Comparison of ENCODE assay signal across 8 cellular contexts in the genomic region with DNA sequence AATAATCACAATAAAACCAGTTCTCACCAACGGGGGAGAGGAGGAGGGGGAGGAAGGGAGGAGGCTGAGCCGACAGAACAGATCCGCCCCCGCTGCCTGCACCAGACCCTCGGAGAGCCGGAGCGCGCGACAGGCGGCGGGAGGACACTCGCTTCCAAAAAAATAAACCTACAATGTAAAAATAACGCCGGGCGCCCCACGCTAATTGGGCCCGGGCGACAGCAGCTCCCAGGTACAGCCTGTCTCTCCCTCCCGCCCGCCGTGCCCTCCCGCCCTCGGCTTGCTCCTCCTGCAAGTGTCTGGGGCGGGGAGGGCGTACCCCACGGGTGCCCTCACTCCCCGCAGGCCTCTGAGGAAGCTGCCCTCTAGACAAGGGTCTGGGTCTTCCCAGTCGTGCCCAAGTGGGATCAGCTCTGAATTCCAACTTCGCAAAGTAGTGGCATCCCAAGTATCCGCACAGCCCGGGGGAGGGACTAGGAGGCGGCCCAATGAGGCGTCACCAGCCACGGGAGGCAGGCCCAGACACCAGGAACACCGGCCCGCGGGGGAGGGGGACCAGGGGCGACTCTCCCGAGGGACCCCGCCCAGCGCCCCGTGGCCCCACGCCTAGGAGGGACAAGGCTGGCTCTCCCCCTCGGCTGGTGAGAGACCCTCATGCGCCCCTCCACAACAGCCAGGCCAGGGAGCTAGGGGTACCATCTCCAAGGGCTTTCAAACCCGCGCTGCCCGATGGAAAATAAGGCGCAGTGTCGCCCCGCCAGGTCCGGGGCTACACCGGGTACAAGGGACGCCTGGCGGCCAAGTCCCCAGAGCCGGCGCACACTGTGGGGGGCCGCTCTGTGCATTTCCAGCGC. TPM values are rescaled to one million over a fixed set of nuclear protein-coding genes. Genes with fewer than 3 reads are reported as not detected.
DNase-seq lines count a peak whose midpoint lies in the region; ATAC-seq and TF ChIP-seq lines count a peak whose summit lies in the region.

No MANE protein-coding gene starts in this region.

- POLR2A ChIA-PET in activated CD4-positive, alpha-beta T cell treated with anti-CD3 and anti-CD28 coated beads for 36 hours (lab: Charles Lee): interaction anchor here (0.6 to 1.3 kb wide), 4 partner anchors 20 to 1120 kb away, joined by 3 to 5 read pairs (median 3); no protein-coding TSS in a partner anchor

- H3K4me1 ChIP-seq in colonic mucosa: peaks cover 5% of the 10 kb centered on the region

- DNase-seq in SIG-M5 treated with dmso at 0.1 percent for 504 hours (lab: John Stamatoyannopoulos, UW; ENCODE audit: unreplicated experiment) (peak; percentile 64), SIG-M5 (lab: John Stamatoyannopoulos, UW) (no peak), NCI-H2196 treated with DMSO at 0.1 percent for 48 hours (lab: John Stamatoyannopoulos, UW; ENCODE audit: unreplicated experiment) (peak; percentile 51), colonic mucosa (peak; percentile 93)
- peak; percentile 81 for DNase-seq in activated CD4-positive, alpha-beta T cell treated with anti-CD3 and anti-CD28 coated beads for 36 hours
- peak; percentile 24 to 37 for DNase-seq in stimulated activated CD4-positive, alpha-beta T cell treated with anti-CD3 and anti-CD28 coated beads, Interleukin-1b, Interleukin-23, amount 100 ng/mL, for 1 hour (ENCODE audit: low read depth in 2 of 2)

- H3K27ac Mint-ChIP-seq in activated CD4-positive, alpha-beta T cell treated with anti-CD3 and anti-CD28 coated beads for 36 hours: peak overlapping the region; percentile 90

- no peaks in the 10 kb centered on the region for H3K9me3 Mint-ChIP-seq in activated CD4-positive, alpha-beta T cell treated with anti-CD3 and anti-CD28 coated beads for 36 hours (ENCODE audit: low read depth)

- no peak for TF ChIP-seq CTCF in colonic mucosa (IDR thresholded peaks at IDR 0.05)

- H3K4me3 Mint-ChIP-seq in activated CD4-positive, alpha-beta T cell treated with anti-CD3 and anti-CD28 coated beads for 36 hours: peak overlapping the region; percentile 90

- peak overlapping the region; percentile 93 to 96 for H3K9ac ChIP-seq in colonic mucosa (ENCODE audit: low read depth in 2 of 2, low read length in 2 of 2)

- peak; percentile 33 for ATAC-seq in HG02981 (IDR thresholded peaks at IDR 0.05; ENCODE audit: unreplicated experiment)
- peak; percentile 59 for ATAC-seq in activated CD4-positive, alpha-beta T cell treated with anti-CD3 and anti-CD28 coated beads for 36 hours

- H3K27ac ChIP-seq in colonic mucosa (peak overlapping the region; percentile 99), layer of hippocampus (ENCODE audit: low read depth, low read length) (peak overlapping the region; percentile 94)

- CTCF ChIA-PET in activated CD4-positive, alpha-beta T cell treated with anti-CD3 and anti-CD28 coated beads for 36 hours (lab: Charles Lee): no interaction called here

- H3K27me3 ChIP-seq in colonic mucosa (no peaks in the 10 kb centered on the region), layer of hippocampus (ENCODE audit: control insufficient read depth, insufficient read depth, low read length) (no peaks in the 10 kb centered on the region)

- no peaks in the 10 kb centered on the region for H3K36me3 Mint-ChIP-seq in activated CD4-positive, alpha-beta T cell treated with anti-CD3 and anti-CD28 coated beads for 36 hours (ENCODE audit: low read depth)

- peaks cover 41% of the 10 kb centered on the region for H3K4me1 Mint-ChIP-seq in activated CD4-positive, alpha-beta T cell treated with anti-CD3 and anti-CD28 coated beads for 36 hours

- intact Hi-C loops in activated CD4-positive, alpha-beta T cell treated with anti-CD3 and anti-CD28 coated beads for 36 hours (cut with DNase I, micrococcal nuclease): loop anchor here (1.0 to 10.0 kb wide), 14 partner anchors 18 to 852 kb away; a partner anchor contains a TSS
- intact Hi-C loops in colonic mucosa (cut with DNase I): loop anchor here (5.0 kb wide), 1 partner anchor 186 kb away; no protein-coding TSS in a partner anchor

- H3K27me3 Mint-ChIP-seq in activated CD4-positive, alpha-beta T cell treated with anti-CD3 and anti-CD28 coated beads for 36 hours: no peaks in the 10 kb centered on the region

- H3K4me3 ChIP-seq in colonic mucosa: peak overlapping the region; percentile 99

- H3K36me3 ChIP-seq in colonic mucosa: no peaks in the 10 kb centered on the region

- H3K9me3 ChIP-seq in colonic mucosa: no peaks in the 10 kb centered on the region

RNA-seq across cellular contexts. Expression of a gene that starts 1.0 kb away (rescaled TPM):
- total RNA-seq in activated CD4-positive, alpha-beta T cell treated with anti-CD3 and anti-CD28 coated beads for 36 hours: 100 to 1,000 TPM; 103 to 115 TPM
- total RNA-seq in colonic mucosa: 100 to 1,000 TPM; 137 to 148 TPM
